31 cellular contexts compared by ENCODE assay signal in the genomic region with DNA sequence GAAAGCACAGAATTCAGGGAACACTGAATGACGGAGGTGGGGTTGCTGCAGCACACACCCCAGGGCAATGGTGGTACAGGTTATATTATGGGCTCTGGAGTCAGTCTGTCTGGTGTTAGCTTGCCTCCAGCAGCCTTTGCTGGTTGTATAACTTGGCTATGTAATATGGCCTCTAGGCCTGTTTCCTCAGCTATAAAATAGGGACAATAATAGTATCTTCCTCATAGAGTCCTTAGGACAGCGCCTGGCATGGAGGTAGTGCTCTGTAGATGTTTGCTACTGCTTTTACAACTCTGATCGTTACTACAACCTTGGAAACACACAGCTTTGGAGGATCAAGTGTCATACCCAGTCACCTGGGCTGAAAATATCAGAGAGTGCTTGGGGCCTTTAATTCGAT.
"Had no signal": no experiment of that assay in that cellular context is flagged by ENCODE, and none has a peak within 500 bp of the region (broad histone marks: within the 10 kb centered on the region; RNA-seq: fewer than 3 reads in every experiment).

No MANE protein-coding gene starts in this region.

- H3K27me3 ChIP-seq: Peyer's patch, SJSA1 had no signal

- H3K9me3 Mint-ChIP-seq: activated B cell treated with CpG ODN at 0.5 μM for 24 hours; activated CD4-positive, alpha-beta memory T cell treated with anti-CD3 and anti-CD28 coated beads for 36 hours; activated naive CD4-positive, alpha-beta T cell treated with anti-CD3 and anti-CD28 coated beads, Interleukin-2, amount 10 ng/mL, durations not matched to agents 7 days and 5 days; activated naive CD8-positive, alpha-beta T cell treated with anti-CD3 and anti-CD28 coated beads, Interleukin-2, amount 50 U/mL, for 24 hours; activated T-cell treated with anti-CD3 and anti-CD28 coated beads, Interleukin-2, amount 50 U/mL, for 4 hours; activated T-helper 1 cell treated with anti-CD3 and anti-CD28 coated beads, Interleukin-12 subunit alpha, Interleukin-12 subunit beta, Interleukin-2, Interleukin-4 antibody, amounts not matched to agents 30 ng/mL and 10 ng/mL and 1 ng/mL, durations not matched to agents 14 hours and 24 hours and 36 hours had no signal

- H3K9me3 ChIP-seq: Peyer's patch, SJSA1 had no signal

- H3K4me1 ChIP-seq: Peyer's patch had no signal

- ATAC-seq: activated naive CD8-positive, alpha-beta T cell treated with anti-CD3 and anti-CD28 coated beads, Interleukin-2, amount 50 U/mL, for 24 hours; activated T-cell treated with anti-CD3 and anti-CD28 coated beads, Interleukin-2, amount 50 U/mL, for 4 hours; K562; PC-3; SK-N-SH treated with all-trans-retinoic acid at 6 μM for 48 hours had no signal

- H3K4me3 ChIP-seq: K562, Peyer's patch, SJSA1 had no signal

- H3K27ac Mint-ChIP-seq: activated CD4-positive, alpha-beta memory T cell treated with anti-CD3 and anti-CD28 coated beads for 36 hours; activated naive CD4-positive, alpha-beta T cell treated with anti-CD3 and anti-CD28 coated beads, Interleukin-2, amount 10 ng/mL, durations not matched to agents 7 days and 5 days; activated naive CD8-positive, alpha-beta T cell; activated naive CD8-positive, alpha-beta T cell treated with anti-CD3 and anti-CD28 coated beads, Interleukin-2, amount 50 U/mL, for 24 hours had no signal

- H3K4me3 Mint-ChIP-seq: activated B cell treated with CpG ODN at 0.5 μM for 24 hours; activated CD4-positive, alpha-beta memory T cell treated with anti-CD3 and anti-CD28 coated beads for 36 hours; activated naive CD4-positive, alpha-beta T cell treated with anti-CD3 and anti-CD28 coated beads, Interleukin-2, amount 10 ng/mL, durations not matched to agents 7 days and 5 days; activated naive CD8-positive, alpha-beta T cell; activated naive CD8-positive, alpha-beta T cell treated with anti-CD3 and anti-CD28 coated beads, Interleukin-2, amount 50 U/mL, for 24 hours; activated T-cell treated with anti-CD3 and anti-CD28 coated beads, Interleukin-2, amount 50 U/mL, for 4 hours; activated T-helper 1 cell treated with anti-CD3 and anti-CD28 coated beads, Interleukin-12 subunit alpha, Interleukin-12 subunit beta, Interleukin-2, Interleukin-4 antibody, amounts not matched to agents 30 ng/mL and 10 ng/mL and 1 ng/mL, durations not matched to agents 14 hours and 24 hours and 36 hours; brain had no signal

- H3K4me1 Mint-ChIP-seq: activated B cell treated with CpG ODN at 0.5 μM for 24 hours; activated naive CD4-positive, alpha-beta T cell treated with anti-CD3 and anti-CD28 coated beads, Interleukin-2, amount 10 ng/mL, durations not matched to agents 7 days and 5 days; activated naive CD8-positive, alpha-beta T cell treated with anti-CD3 and anti-CD28 coated beads, Interleukin-2, amount 50 U/mL, for 24 hours had no signal

- H3K27me3 Mint-ChIP-seq: activated B cell treated with CpG ODN at 0.5 μM for 24 hours; activated CD4-positive, alpha-beta memory T cell treated with anti-CD3 and anti-CD28 coated beads for 36 hours; activated naive CD4-positive, alpha-beta T cell treated with anti-CD3 and anti-CD28 coated beads, Interleukin-2, amount 10 ng/mL, durations not matched to agents 7 days and 5 days; activated naive CD8-positive, alpha-beta T cell; activated naive CD8-positive, alpha-beta T cell treated with anti-CD3 and anti-CD28 coated beads, Interleukin-2, amount 50 U/mL, for 24 hours; brain had no signal

- DNase-seq: activated B cell treated with CpG ODN at 0.5 μM for 24 hours; activated CD4-positive, alpha-beta memory T cell treated with anti-CD3 and anti-CD28 coated beads for 36 hours; activated CD4-positive, alpha-beta T cell treated with anti-CD3 and anti-CD28 coated beads for 4 hours; activated CD4-positive, alpha-beta T cell treated with anti-CD3 and anti-CD28 coated beads, Interleukin-2, amount 50 U/mL, for 1 hour; activated CD4-positive, CD25-positive, alpha-beta regulatory T cell treated with anti-CD3 and anti-CD28 coated beads, Interleukin-2, amount 50 U/mL, for 72 hours; activated CD8-positive, alpha-beta memory T cell treated with anti-CD3 and anti-CD28 coated beads, Interleukin-2, amount 50 U/mL, for 4 hours; activated naive CD4-positive, alpha-beta T cell treated with anti-CD3 and anti-CD28 coated beads, Interleukin-2, amount 10 ng/mL, durations not matched to agents 7 days and 5 days; activated naive CD8-positive, alpha-beta T cell treated with anti-CD3 and anti-CD28 coated beads, Interleukin-2, amount 50 U/mL, for 24 hours; activated T-cell treated with anti-CD3 and anti-CD28 coated beads for 4 hours; activated T-cell treated with anti-CD3 and anti-CD28 coated beads, Interleukin-2, amount 50 U/mL, for 4 hours; anterior cingulate cortex; NCI-H1092 treated with DMSO at 0.1 percent for 48 hours; NCI-H146; NCI-H2029 treated with DMSO at 0.1 percent for 48 hours; NCI-H510A; NCI-H748 treated with DMSO at 0.1 percent for 48 hours; NK-92 treated with Interleukin-12 subunit alpha and Interleukin-12 subunit beta, amount 100 ng/mL, for 24 hours; PC-3; Peyer's patch; RPMI8226; SHP77 treated with DMSO at 0.1 percent for 48 hours; T-helper 1 cell; T-helper 2 cell; T-helper 9 cell had no signal

- H3K27ac ChIP-seq: Peyer's patch, SJSA1, VCaP had no signal
